ENCODE assay signal across 1 cellular context in the genomic region with DNA sequence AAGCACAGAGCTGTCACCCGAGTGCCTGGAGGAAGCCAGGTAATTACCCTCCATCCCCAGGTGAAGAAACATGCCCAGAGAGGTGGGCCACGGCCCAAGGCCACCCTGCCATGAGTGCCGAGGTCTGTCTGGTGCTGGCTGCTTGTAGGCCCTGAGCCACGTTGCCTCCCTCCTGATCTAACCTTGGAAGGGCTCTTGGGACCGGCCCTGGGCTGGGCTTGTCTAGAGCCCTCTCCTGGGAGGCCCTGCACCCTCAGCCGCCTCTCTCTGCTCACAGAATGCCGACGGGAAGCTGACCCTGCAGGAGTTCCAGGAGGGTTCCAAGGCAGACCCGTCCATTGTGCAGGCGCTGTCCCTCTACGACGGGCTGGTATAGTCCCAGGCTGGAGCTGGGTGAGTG.
TF ChIP-seq lines count a peak whose summit lies in the region.

No MANE protein-coding gene starts in this region.

TF ChIP-seq in H1, 55 proteins besides CTCF, POLR2A, EP300 and RAD21:
- TF ChIP-seq TBP (IDR thresholded peaks at IDR 0.05; ENCODE audit: low read depth, low read length) (no peak), BCL11A (IDR thresholded peaks at IDR 0.05; ENCODE audit: low read depth in 2 of 2, low read length in 2 of 2) (no peak), CHD2 (IDR thresholded peaks at IDR 0.05; ENCODE audit: low read length) (no peak)
TF ChIP-seq in H1: peak in this region for 0.
